Comparison of ENCODE assay signal across 29 cellular contexts in genomic region chr18:10916865-10917264, GRCh38.
"Had no signal": no experiment of that assay in that cellular context is flagged by ENCODE, and none has a peak within 500 bp of the region (broad histone marks: within the 10 kb centered on the region; RNA-seq: fewer than 3 reads in every experiment).

No MANE protein-coding gene starts in this region.

- H3K36me3 Mint-ChIP-seq: activated naive CD4-positive, alpha-beta T cell treated with anti-CD3 and anti-CD28 coated beads, Interleukin-2, amount 10 ng/mL, durations not matched to agents 7 days and 5 days; activated naive CD4-positive, alpha-beta T cell treated with anti-CD3 and anti-CD28 coated beads, Interleukin-2, amount 50 U/mL, for 72 hours; activated naive CD8-positive, alpha-beta T cell treated with anti-CD3 and anti-CD28 coated beads, Interleukin-2, amount 10 ng/mL, durations not matched to agents 7 days and 5 days had no signal

- DNase-seq: activated CD4-positive, alpha-beta memory T cell treated with anti-CD3 and anti-CD28 coated beads, Interleukin-2, amount 10 ng/mL, durations not matched to agents 7 days and 5 days; activated CD4-positive, alpha-beta T cell treated with anti-CD3 and anti-CD28 coated beads for 36 hours; activated CD4-positive, alpha-beta T cell treated with anti-CD3 and anti-CD28 coated beads, Interleukin-2, amount 10 ng/mL, durations not matched to agents 7 days and 5 days; activated CD4-positive, alpha-beta T cell treated with anti-CD3 and anti-CD28 coated beads, Interleukin-2, amount 50 U/mL, for 4 hours; activated CD4-positive, CD25-positive, alpha-beta regulatory T cell; activated CD4-positive, CD25-positive, alpha-beta regulatory T cell treated with anti-CD3 and anti-CD28 coated beads, Interleukin-2, amount 50 U/mL, for 72 hours; activated CD8-positive, alpha-beta memory T cell treated with anti-CD3 and anti-CD28 coated beads, Interleukin-2, amount 50 U/mL, for 48 hours; activated gamma-delta T cell; activated naive CD4-positive, alpha-beta T cell; activated naive CD4-positive, alpha-beta T cell treated with anti-CD3 and anti-CD28 coated beads, Interleukin-2, amount 10 ng/mL, durations not matched to agents 7 days and 5 days; activated naive CD8-positive, alpha-beta T cell treated with anti-CD3 and anti-CD28 coated beads, Interleukin-2, amount 10 ng/mL, durations not matched to agents 7 days and 5 days; activated T-cell treated with anti-CD3 and anti-CD28 coated beads for 4 hours; activated T-cell treated with anti-CD3 and anti-CD28 coated beads, Interleukin-2, amount 50 U/mL, for 24 hours; activated T-cell treated with anti-CD3 and anti-CD28 coated beads, Interleukin-2, amount 50 U/mL, for 72 hours; brain microvascular endothelial cell; cortex of kidney; dermis blood vessel endothelial cell; effector CD4-positive, alpha-beta T cell; effector memory CD8-positive, alpha-beta T cell; esophagus squamous epithelium; foreskin melanocyte; heart right ventricle; T-helper 1 cell; T-helper 17 cell had no signal

- H3K4me3 Mint-ChIP-seq: activated CD4-positive, alpha-beta memory T cell treated with anti-CD3 and anti-CD28 coated beads, Interleukin-2, amount 10 ng/mL, durations not matched to agents 7 days and 5 days; activated CD4-positive, alpha-beta T cell treated with anti-CD3 and anti-CD28 coated beads for 36 hours; activated CD4-positive, alpha-beta T cell treated with anti-CD3 and anti-CD28 coated beads, Interleukin-2, amount 10 ng/mL, durations not matched to agents 7 days and 5 days; activated naive CD4-positive, alpha-beta T cell treated with anti-CD3 and anti-CD28 coated beads, Interleukin-2, amount 10 ng/mL, durations not matched to agents 7 days and 5 days; activated naive CD8-positive, alpha-beta T cell treated with anti-CD3 and anti-CD28 coated beads, Interleukin-2, amount 10 ng/mL, durations not matched to agents 7 days and 5 days; activated T-cell treated with anti-CD3 and anti-CD28 coated beads, Interleukin-2, amount 50 U/mL, for 24 hours; activated T-cell treated with anti-CD3 and anti-CD28 coated beads, Interleukin-2, amount 50 U/mL, for 72 hours; central memory CD8-positive, alpha-beta T cell; effector memory CD8-positive, alpha-beta T cell; T-helper 17 cell had no signal

- H3K4me3 ChIP-seq: ascending aorta, esophagus squamous epithelium, gastroesophageal sphincter, heart right ventricle had no signal

- H3K27ac ChIP-seq: ascending aorta, brain microvascular endothelial cell, epithelial cell of prostate, esophagus squamous epithelium, gastroesophageal sphincter, heart right ventricle had no signal

- H3K27me3 Mint-ChIP-seq: activated CD4-positive, alpha-beta memory T cell treated with anti-CD3 and anti-CD28 coated beads, Interleukin-2, amount 10 ng/mL, durations not matched to agents 7 days and 5 days; activated CD4-positive, alpha-beta T cell treated with anti-CD3 and anti-CD28 coated beads for 36 hours; activated CD4-positive, alpha-beta T cell treated with anti-CD3 and anti-CD28 coated beads, Interleukin-2, amount 10 ng/mL, durations not matched to agents 7 days and 5 days; activated naive CD4-positive, alpha-beta T cell treated with anti-CD3 and anti-CD28 coated beads, Interleukin-2, amount 10 ng/mL, durations not matched to agents 7 days and 5 days; activated T-cell treated with anti-CD3 and anti-CD28 coated beads, Interleukin-2, amount 50 U/mL, for 24 hours; central memory CD8-positive, alpha-beta T cell; effector memory CD8-positive, alpha-beta T cell had no signal

- H3K27me3 ChIP-seq: ascending aorta, brain microvascular endothelial cell, esophagus squamous epithelium, gastroesophageal sphincter, heart right ventricle had no signal

- H3K36me3 ChIP-seq: ascending aorta, brain microvascular endothelial cell, esophagus squamous epithelium, gastroesophageal sphincter, heart right ventricle had no signal

- H3K9me3 ChIP-seq: ascending aorta, esophagus squamous epithelium, gastroesophageal sphincter, heart right ventricle had no signal

- H3K4me1 Mint-ChIP-seq: activated CD4-positive, alpha-beta memory T cell treated with anti-CD3 and anti-CD28 coated beads, Interleukin-2, amount 10 ng/mL, durations not matched to agents 7 days and 5 days; activated CD4-positive, alpha-beta T cell treated with anti-CD3 and anti-CD28 coated beads for 36 hours; activated CD4-positive, alpha-beta T cell treated with anti-CD3 and anti-CD28 coated beads, Interleukin-2, amount 10 ng/mL, durations not matched to agents 7 days and 5 days; activated naive CD4-positive, alpha-beta T cell treated with anti-CD3 and anti-CD28 coated beads, Interleukin-2, amount 10 ng/mL, durations not matched to agents 7 days and 5 days; activated naive CD8-positive, alpha-beta T cell treated with anti-CD3 and anti-CD28 coated beads, Interleukin-2, amount 10 ng/mL, durations not matched to agents 7 days and 5 days; central memory CD8-positive, alpha-beta T cell; T-helper 17 cell had no signal

- ATAC-seq: activated CD4-positive, alpha-beta T cell treated with anti-CD3 and anti-CD28 coated beads for 36 hours; activated naive CD4-positive, alpha-beta T cell treated with anti-CD3 and anti-CD28 coated beads, Interleukin-2, amount 50 U/mL, for 72 hours; activated T-cell treated with anti-CD3 and anti-CD28 coated beads, Interleukin-2, amount 50 U/mL, for 72 hours; effector memory CD8-positive, alpha-beta T cell; gastroesophageal sphincter; T-helper 17 cell had no signal

- H3K4me1 ChIP-seq: ascending aorta, gastroesophageal sphincter had no signal

- H3K27ac Mint-ChIP-seq: activated CD4-positive, alpha-beta memory T cell treated with anti-CD3 and anti-CD28 coated beads, Interleukin-2, amount 10 ng/mL, durations not matched to agents 7 days and 5 days; activated CD4-positive, alpha-beta T cell treated with anti-CD3 and anti-CD28 coated beads for 36 hours; activated CD4-positive, alpha-beta T cell treated with anti-CD3 and anti-CD28 coated beads, Interleukin-2, amount 10 ng/mL, durations not matched to agents 7 days and 5 days; activated naive CD4-positive, alpha-beta T cell treated with anti-CD3 and anti-CD28 coated beads, Interleukin-2, amount 10 ng/mL, durations not matched to agents 7 days and 5 days; activated naive CD4-positive, alpha-beta T cell treated with anti-CD3 and anti-CD28 coated beads, Interleukin-2, amount 50 U/mL, for 72 hours; activated naive CD8-positive, alpha-beta T cell treated with anti-CD3 and anti-CD28 coated beads, Interleukin-2, amount 10 ng/mL, durations not matched to agents 7 days and 5 days; activated T-cell treated with anti-CD3 and anti-CD28 coated beads, Interleukin-2, amount 50 U/mL, for 24 hours; activated T-cell treated with anti-CD3 and anti-CD28 coated beads, Interleukin-2, amount 50 U/mL, for 72 hours; effector memory CD8-positive, alpha-beta T cell; T-helper 17 cell had no signal

- H3K9me3 Mint-ChIP-seq: activated CD4-positive, alpha-beta memory T cell treated with anti-CD3 and anti-CD28 coated beads, Interleukin-2, amount 10 ng/mL, durations not matched to agents 7 days and 5 days; activated CD4-positive, alpha-beta T cell treated with anti-CD3 and anti-CD28 coated beads, Interleukin-2, amount 10 ng/mL, durations not matched to agents 7 days and 5 days; activated naive CD4-positive, alpha-beta T cell treated with anti-CD3 and anti-CD28 coated beads, Interleukin-2, amount 10 ng/mL, durations not matched to agents 7 days and 5 days; activated naive CD4-positive, alpha-beta T cell treated with anti-CD3 and anti-CD28 coated beads, Interleukin-2, amount 50 U/mL, for 72 hours; activated naive CD8-positive, alpha-beta T cell treated with anti-CD3 and anti-CD28 coated beads, Interleukin-2, amount 10 ng/mL, durations not matched to agents 7 days and 5 days; activated T-cell treated with anti-CD3 and anti-CD28 coated beads, Interleukin-2, amount 50 U/mL, for 24 hours; activated T-cell treated with anti-CD3 and anti-CD28 coated beads, Interleukin-2, amount 50 U/mL, for 72 hours; central memory CD8-positive, alpha-beta T cell; effector memory CD8-positive, alpha-beta T cell had no signal
